8 cellular contexts compared by ENCODE assay signal in genomic region chr1:31938184-31938975, GRCh38. TPM values are rescaled to one million over a fixed set of nuclear protein-coding genes. Genes with fewer than 3 reads are reported as not detected.
A peak's percentile ranks its signal among the peaks of the same experiment; 100 is the strongest.
DNase-seq lines count a peak whose midpoint lies in the region; TF ChIP-seq lines count a peak whose summit lies in the region.

PTP4A2 (minus strand) TSS chr1:31938368; CDS start chr1:31919065, 19,303 bp downstream.

- H3K36me3 Mint-ChIP-seq in HFFc6 (ENCODE audit: low read depth) = peaks cover 15% of the 10 kb centered on the region
- peaks cover 28% of the 10 kb centered on the region for H3K36me3 Mint-ChIP-seq in activated naive CD8-positive, alpha-beta T cell treated with anti-CD3 and anti-CD28 coated beads for 36 hours
- no peaks in the 10 kb centered on the region for H3K36me3 Mint-ChIP-seq in glutamatergic neuron (ENCODE audit: unreplicated experiment)

- H3K27me3 Mint-ChIP-seq in HFFc6 (ENCODE audit: insufficient read depth) (no peaks in the 10 kb centered on the region), glutamatergic neuron (ENCODE audit: unreplicated experiment) (peaks cover 3% of the 10 kb centered on the region)
- no peaks in the 10 kb centered on the region for H3K27me3 Mint-ChIP-seq in activated naive CD8-positive, alpha-beta T cell treated with anti-CD3 and anti-CD28 coated beads for 36 hours

- peaks cover 40% of the 10 kb centered on the region for H4K20me1 ChIP-seq in osteoblast (ENCODE audit: insufficient read depth, low read length)

- 3% methylated on average over 82 of the region's 82 CpGs for WGBS in thymus

- TF ChIP-seq POLR2A in GM10847 (IDR thresholded peaks at IDR 0.05; ENCODE audit: extremely low read depth, insufficient read length) = peak; percentile 81
- peak; percentile 89 for TF ChIP-seq POLR2A in NB4 (IDR thresholded peaks at IDR 0.05; ENCODE audit: extremely low read depth, insufficient read length)

- peak; percentile 91 for DNase-seq in HFFc6
- peak; percentile 97 for DNase-seq in NB4 (ENCODE audit: low read depth)
- peak; percentile 90 for DNase-seq in SKM-1 (lab: John Stamatoyannopoulos, UW; ENCODE audit: unreplicated experiment)
- peak; percentile 94 for DNase-seq in activated naive CD8-positive, alpha-beta T cell treated with anti-CD3 and anti-CD28 coated beads for 36 hours
- DNase-seq in glutamatergic neuron = peak; percentile 92
- peak; percentile 99 for DNase-seq in osteoblast (ENCODE audit: insufficient read length, low spot score, missing footprints)

- peak within 1 kb of the TSS; percentile 96 for H3K4me3 ChIP-seq in NB4 (ENCODE audit: low read depth, low read length)
- peak within 1 kb of the TSS; percentile 93 for H3K4me3 ChIP-seq in osteoblast (ENCODE audit: insufficient read depth, low read length)
- H3K4me3 ChIP-seq in thymus (ENCODE audit: low read length) = peak within 1 kb of the TSS; percentile 97

- H3K27ac Mint-ChIP-seq in HFFc6 (peak within 1 kb of the TSS; percentile 94), glutamatergic neuron (ENCODE audit: unreplicated experiment) (peak within 1 kb of the TSS; percentile 92)
- H3K27ac Mint-ChIP-seq in activated naive CD8-positive, alpha-beta T cell treated with anti-CD3 and anti-CD28 coated beads for 36 hours = peak within 1 kb of the TSS; percentile 98

- peak within 1 kb of the TSS; percentile 95 for H3K27ac ChIP-seq in osteoblast (ENCODE audit: low read depth, low read length)
- H3K27ac ChIP-seq in thymus (ENCODE audit: low read depth) = peak within 1 kb of the TSS; percentile 99

- H3K4me1 Mint-ChIP-seq in HFFc6 (ENCODE audit: low read depth) = peaks cover 62% of the 10 kb centered on the region
- peaks cover 60% of the 10 kb centered on the region for H3K4me1 Mint-ChIP-seq in activated naive CD8-positive, alpha-beta T cell treated with anti-CD3 and anti-CD28 coated beads for 36 hours
- H3K4me1 Mint-ChIP-seq in glutamatergic neuron (ENCODE audit: low read depth, unreplicated experiment) = peaks cover 23% of the 10 kb centered on the region

- peak within 1 kb of the TSS; percentile 94 for H3K4me2 ChIP-seq in osteoblast (ENCODE audit: insufficient read depth, low read length)

- H3K9me3 Mint-ChIP-seq in HFFc6 = no peaks in the 10 kb centered on the region
- H3K9me3 Mint-ChIP-seq in activated naive CD8-positive, alpha-beta T cell treated with anti-CD3 and anti-CD28 coated beads for 36 hours = no peaks in the 10 kb centered on the region
- H3K9me3 Mint-ChIP-seq in glutamatergic neuron (ENCODE audit: unreplicated experiment) = peaks cover 3% of the 10 kb centered on the region

- H3K36me3 ChIP-seq in osteoblast (ENCODE audit: insufficient read depth, low read length) (no peaks in the 10 kb centered on the region), thymus (ENCODE audit: control insufficient read depth, insufficient read depth) (peaks cover 3% of the 10 kb centered on the region)

- peak within 1 kb of the TSS; percentile 80 for H2AFZ ChIP-seq in osteoblast (ENCODE audit: low read length)

- H3K9me3 ChIP-seq in osteoblast (ENCODE audit: low read depth, low read length) (no peaks in the 10 kb centered on the region), thymus (ENCODE audit: control insufficient read depth) (no peaks in the 10 kb centered on the region)

- peak within 1 kb of the TSS; percentile 99 for H3K4me3 Mint-ChIP-seq in HFFc6
- peak within 1 kb of the TSS; percentile 91 for H3K4me3 Mint-ChIP-seq in activated naive CD8-positive, alpha-beta T cell treated with anti-CD3 and anti-CD28 coated beads for 36 hours
- H3K4me3 Mint-ChIP-seq in glutamatergic neuron (ENCODE audit: unreplicated experiment) = peak within 1 kb of the TSS; percentile 96

- TF ChIP-seq CTCF in HFFc6 (IDR thresholded peaks at IDR 0.05) (peak; percentile 59), NB4 (IDR thresholded peaks at IDR 0.05; ENCODE audit: low read depth, low read length) (peak; percentile 14), glutamatergic neuron (IDR thresholded peaks at IDR 0.05; ENCODE audit: partially characterized antibody, unreplicated experiment) (peak; percentile 58), osteoblast (IDR thresholded peaks at IDR 0.05; ENCODE audit: extremely low read depth, low read depth, low read length) (peak; percentile 19)

- H3K27me3 ChIP-seq in osteoblast (ENCODE audit: insufficient read depth, low read length) = no peaks in the 10 kb centered on the region
- H3K27me3 ChIP-seq in thymus (ENCODE audit: control insufficient read depth, insufficient read depth) = no peaks in the 10 kb centered on the region

- peaks cover 47% of the 10 kb centered on the region for H3K79me2 ChIP-seq in osteoblast (ENCODE audit: insufficient read depth, low read length)

- H3K4me1 ChIP-seq in osteoblast (ENCODE audit: insufficient read depth, low read length) (peaks cover 52% of the 10 kb centered on the region), thymus (ENCODE audit: control insufficient read depth, insufficient read depth, low read length) (peaks cover 27% of the 10 kb centered on the region)

RNA-seq across cellular contexts. Expression of gene PTP4A2, which starts in this region (rescaled TPM):
- 100 to 1,000 TPM; 258 to 353 (median 305) TPM for total RNA-seq in HFFc6 (2021; fragmentation: NEBNext Ultra II Directional; extraction: Animal tissue kit (Norgen Biotek cat#: 25700))
- total RNA-seq in activated naive CD8-positive, alpha-beta T cell treated with anti-CD3 and anti-CD28 coated beads for 36 hours = 100 to 1,000 TPM; 342 to 357 TPM
- total RNA-seq in glutamatergic neuron (ENCODE audit: unreplicated experiment) (120 TPM), osteoblast (539 and 568 TPM in 2 replicates)
- 214 TPM for polyA plus RNA-seq in thymus

Comparison
In these comparisons a context has a peak if more than half of its experiments do, and no peak if none do; other contexts are left out.
1. Peak in every context shown above with its lines: DNase-seq, H3K4me3 ChIP-seq and H3K27ac ChIP-seq.